In the genomic region with DNA sequence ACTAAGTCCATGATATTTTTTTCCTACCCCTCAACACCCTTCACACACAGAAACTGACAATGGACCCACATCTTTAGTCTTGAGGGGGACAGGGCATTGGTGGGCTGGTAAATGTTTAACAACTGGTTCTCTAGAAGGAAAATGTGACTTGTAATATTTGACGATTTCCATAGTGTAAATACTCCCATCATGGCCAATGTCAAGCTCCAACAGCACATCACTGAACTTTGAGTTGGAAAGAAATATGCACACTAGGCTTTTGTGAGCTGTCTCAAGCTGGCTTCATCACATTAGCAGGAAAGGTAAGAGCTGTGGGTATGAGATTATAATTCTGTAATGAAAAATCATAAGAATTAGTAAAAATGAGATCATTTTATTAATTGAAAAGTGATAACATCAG, we compare ENCODE assay signal across 35 cellular contexts.
"Had no signal": no experiment of that assay in that cellular context is flagged by ENCODE, and none has a peak within 500 bp of the region (broad histone marks: within the 10 kb centered on the region; RNA-seq: fewer than 3 reads in every experiment).

No MANE protein-coding gene starts in this region.

- H3K4me3 ChIP-seq: MG63 had no signal

- DNase-seq: Karpas-422, Kasumi-1, MG63, MM.1S, MV-4-11, NCI-H1048, NCI-H1092, NCI-H1092 treated with DMSO at 0.1 percent for 48 hours, NCI-H1105, NCI-H1105 treated with DMSO at 0.1 percent for 48 hours, NCI-H1417, NCI-H1417 treated with DMSO at 0.1 percent for 48 hours, NCI-H1436, NCI-H1436 treated with DMSO at 0.1 percent for 48 hours, NCI-H146, NCI-H1694, NCI-H1694 treated with DMSO at 0.1 percent for 48 hours, NCI-H187, NCI-H187 treated with DMSO at 0.1 percent for 48 hours, NCI-H1930, NCI-H2029, NCI-H2029 treated with DMSO at 0.1 percent for 48 hours, NCI-H2081, NCI-H2081 treated with DMSO at 0.1 percent for 48 hours, NCI-H2107, NCI-H2171, NCI-H2171 treated with DMSO at 0.1 percent for 48 hours, NCI-H2227 treated with DMSO at 0.1 percent for 48 hours, NCI-H226, NCI-H345, NCI-H446, NCI-H446 treated with DMSO at 0.1 percent for 48 hours, NCI-H510A, NCI-H510A treated with DMSO at 0.1 percent for 48 hours, NCI-H524 had no signal

- H3K36me3 ChIP-seq: MG63 had no signal

- H3K9me3 ChIP-seq: MG63 had no signal
